ENCODE assay signal across 29 cellular contexts in the genomic region with DNA sequence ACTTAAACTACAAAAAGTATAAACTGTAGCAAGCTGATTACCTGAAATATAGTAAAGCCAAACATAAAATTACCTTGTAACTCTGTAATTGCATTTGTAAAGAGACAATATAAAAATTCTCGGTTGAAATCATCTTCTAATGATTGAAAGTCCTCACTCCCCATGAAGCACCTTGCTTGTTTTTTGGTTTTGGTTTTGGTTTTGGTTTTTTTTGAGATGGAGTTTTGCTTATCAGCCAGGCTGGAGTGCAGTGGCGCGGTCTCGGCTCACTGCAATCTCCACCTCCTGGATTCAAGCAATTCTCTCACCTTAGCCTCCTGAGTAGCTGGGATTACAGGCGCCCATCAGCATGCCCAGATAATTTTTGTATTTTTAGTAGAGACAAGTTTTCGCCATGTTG. TPM values are rescaled to one million over a fixed set of nuclear protein-coding genes. Genes with fewer than 3 reads are reported as not detected.
"Had no signal": no experiment of that assay in that cellular context is flagged by ENCODE, and none has a peak within 500 bp of the region (broad histone marks: within the 10 kb centered on the region; RNA-seq: fewer than 3 reads in every experiment).

No MANE protein-coding gene starts in this region.

- FAIRE-seq: astrocyte, colon had no signal

- H3K36me3 ChIP-seq: esophagus muscularis mucosa, gastroesophageal sphincter, heart right ventricle, WERI-Rb-1 had no signal

- ATAC-seq: activated CD4-positive, CD25-positive, alpha-beta regulatory T cell treated with anti-CD3 and anti-CD28 coated beads, Interleukin-2, amount 50 U/mL, for 24 hours; activated CD8-positive, alpha-beta T cell treated with anti-CD3 and anti-CD28 coated beads for 36 hours; activated T-cell treated with anti-CD3 and anti-CD28 coated beads, Interleukin-2, amount 50 U/mL, for 4 hours; activated T-helper 17 cell treated with anti-CD3 and anti-CD28 coated beads, Interleukin-2, amount 50 U/mL, for 72 hours; effector memory CD8-positive, alpha-beta T cell; gastroesophageal sphincter; heart right ventricle had no signal

- DNase-seq: activated B cell treated with CpG ODN at 0.5 μM for 24 hours; activated CD4-positive, alpha-beta T cell treated with anti-CD3 and anti-CD28 coated beads for 48 hours; activated CD4-positive, alpha-beta T cell treated with anti-CD3 and anti-CD28 coated beads, Interleukin-2, amount 50 U/mL, for 1 hour; activated CD4-positive, alpha-beta T cell treated with anti-CD3 and anti-CD28 coated beads, Interleukin-2, amount 50 U/mL, for 48 hours; activated CD8-positive, alpha-beta memory T cell treated with anti-CD3 and anti-CD28 coated beads for 24 hours; activated CD8-positive, alpha-beta T cell treated with anti-CD3 and anti-CD28 coated beads for 36 hours; activated effector memory CD4-positive, alpha-beta T cell treated with Interleukin-2 at 50 U/mL for 16 hours; activated gamma-delta T cell treated with Interleukin-2 at 50 U/mL for 16 hours; activated naive CD4-positive, alpha-beta T cell treated with anti-CD3 and anti-CD28 coated beads, Interleukin-2, amount 50 U/mL, for 16 hours; activated naive CD4-positive, alpha-beta T cell treated with Interleukin-2 at 50 U/mL for 16 hours; activated T-cell treated with anti-CD3 and anti-CD28 coated beads, Interleukin-2, amount 50 U/mL, for 4 hours; amniotic stem cell; anterior cingulate cortex; caudate nucleus; cortex of kidney; dermis blood vessel endothelial cell; effector CD4-positive, alpha-beta T cell; effector memory CD8-positive, alpha-beta T cell; erythroblast; foreskin melanocyte; heart right ventricle; T1000; WERI-Rb-1 had no signal

- H3K27ac ChIP-seq: esophagus muscularis mucosa, gastroesophageal sphincter, heart right ventricle, WERI-Rb-1 had no signal

- H3K4me1 ChIP-seq: esophagus muscularis mucosa, gastroesophageal sphincter, heart right ventricle had no signal

- H3K27me3 ChIP-seq: esophagus muscularis mucosa, gastroesophageal sphincter had no signal

- H3K4me3 ChIP-seq: esophagus muscularis mucosa, gastroesophageal sphincter, heart right ventricle had no signal

- H3K9me3 ChIP-seq: gastroesophageal sphincter had no signal

RNA-seq across cellular contexts. Expression of gene GPR37, which starts 33.9 kb away (rescaled TPM):
- total RNA-seq: activated B cell treated with CpG ODN at 0.5 μM for 24 hours; activated CD8-positive, alpha-beta T cell treated with anti-CD3 and anti-CD28 coated beads for 36 hours; activated T-cell treated with anti-CD3 and anti-CD28 coated beads, Interleukin-2, amount 50 U/mL, for 4 hours; activated T-helper 17 cell treated with anti-CD3 and anti-CD28 coated beads, Interleukin-2, amount 50 U/mL, for 72 hours had no signal
